ENCODE assay signal across 12 cellular contexts in the genomic region with DNA sequence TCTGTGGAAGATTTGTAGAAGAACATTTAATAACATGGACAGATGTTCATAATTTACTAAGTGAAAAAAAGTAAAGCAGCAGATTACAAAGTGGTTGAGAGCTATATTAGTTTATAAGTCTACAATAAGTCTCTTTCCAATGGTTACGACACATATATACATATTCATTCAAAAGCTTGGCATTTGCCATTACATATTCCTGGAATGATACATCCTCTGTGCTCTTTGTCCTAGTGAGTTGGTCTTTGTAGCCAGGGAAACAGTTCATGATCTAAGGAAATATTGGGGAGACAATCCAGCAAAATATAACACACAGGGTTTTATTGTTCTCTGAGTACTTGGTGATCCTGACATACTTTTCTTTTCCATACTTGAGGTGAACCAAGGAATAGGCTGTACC. TPM values are rescaled to one million over a fixed set of nuclear protein-coding genes. Genes with fewer than 3 reads are reported as not detected.
DNase-seq lines count a peak whose midpoint lies in the region; TF ChIP-seq lines count a peak whose summit lies in the region.
"Had no signal": no experiment of that assay in that cellular context is flagged by ENCODE, and none has a peak within 500 bp of the region (broad histone marks: within the 10 kb centered on the region; RNA-seq: fewer than 3 reads in every experiment).

No MANE protein-coding gene starts in this region.

- H3K27ac ChIP-seq in subcutaneous abdominal adipose tissue (ENCODE audit: low read depth, low read length) (peak overlapping the region; percentile 87), dorsolateral prefrontal cortex (no peak overlapping the region)
- H3K27ac ChIP-seq: BLaER1 treated with 17β-estradiol and CSF1 and Interleukin-3, amounts not matched to agents 10 nM and 100 nM had no signal

- H3K9ac ChIP-seq in subcutaneous abdominal adipose tissue (ENCODE audit: low read length in 5 of 5) = peak overlapping the region in 1 of 5 donors; percentile 42
- H3K9ac ChIP-seq: BLaER1 treated with 17β-estradiol and CSF1 and Interleukin-3, amounts not matched to agents 10 nM and 100 nM had no signal

- H3K4me3 ChIP-seq in fibroblast of pulmonary artery (replicated peaks; ENCODE audit: low read depth, low read length) (no peak overlapping the region), subcutaneous abdominal adipose tissue (ENCODE audit: low read depth in 1 of 5, low read length in 5 of 5) (no peak overlapping the region), dorsolateral prefrontal cortex (no peak overlapping the region)
- H3K4me3 ChIP-seq: BLaER1 treated with 17β-estradiol and CSF1 and Interleukin-3, amounts not matched to agents 10 nM and 100 nM had no signal

- TF ChIP-seq CTCF in fibroblast of pulmonary artery (IDR thresholded peaks at IDR 0.05; ENCODE audit: low read length, missing control alignments) = no peak
- no peak for TF ChIP-seq CTCF in dorsolateral prefrontal cortex (IDR thresholded peaks at IDR 0.05 in 54 of 56, conservative IDR thresholded peaks at IDR 0.05 in 2 of 56; ENCODE audit: low read depth in 1 of 56, partially characterized antibody in 56 of 56)

- peak; percentile 75 for DNase-seq in HCEC 1CT
- peak; percentile 16 for DNase-seq in amniotic epithelial cell (ENCODE audit: low read depth)
- peak; percentile 45 for DNase-seq in fibroblast of pulmonary artery (ENCODE audit: low read depth)
- no peak for DNase-seq in NCI-H526 treated with DMSO at 0.1 percent for 48 hours (lab: John Stamatoyannopoulos, UW)
- DNase-seq in dorsolateral prefrontal cortex = no peak
- no peak for DNase-seq in central memory CD4-positive, alpha-beta T cell
- DNase-seq: NCI-H1417, NCI-H1930, NCI-H2171 treated with DMSO at 0.1 percent for 48 hours, NCI-H510A had no signal

- H3K4me1 ChIP-seq in subcutaneous abdominal adipose tissue (ENCODE audit: control insufficient read depth in 5 of 5, insufficient read depth in 5 of 5, low read length in 5 of 5) = peaks cover 0 to 23% (median 5%) of the 10 kb centered on the region in 5 donors

- no peaks in the 10 kb centered on the region for H3K27me3 ChIP-seq in subcutaneous abdominal adipose tissue (ENCODE audit: control insufficient read depth in 5 of 5, insufficient read depth in 4 of 5, low read length in 5 of 5)
- H3K27me3 ChIP-seq in dorsolateral prefrontal cortex = no peaks in the 10 kb centered on the region
- H3K27me3 ChIP-seq: BLaER1 treated with 17β-estradiol and CSF1 and Interleukin-3, amounts not matched to agents 10 nM and 100 nM had no signal

- intact Hi-C loops in dorsolateral prefrontal cortex (cut with DNase I) = no loop called here

- no peaks in the 10 kb centered on the region for H3K9me3 ChIP-seq in subcutaneous abdominal adipose tissue (ENCODE audit: control insufficient read depth in 5 of 5, low read length in 5 of 5)
- H3K9me3 ChIP-seq: BLaER1 treated with 17β-estradiol and CSF1 and Interleukin-3, amounts not matched to agents 10 nM and 100 nM had no signal

- H3K36me3 ChIP-seq in subcutaneous abdominal adipose tissue (ENCODE audit: control insufficient read depth in 5 of 5, insufficient read depth in 5 of 5, low read length in 5 of 5) = no peaks in the 10 kb centered on the region
- H3K36me3 ChIP-seq: BLaER1 treated with 17β-estradiol and CSF1 and Interleukin-3, amounts not matched to agents 10 nM and 100 nM had no signal

RNA-seq across cellular contexts. Expression of a gene that starts 32.5 kb away (rescaled TPM):
- total RNA-seq in dorsolateral prefrontal cortex = 10 to 100 TPM; 32.1 to 71.5 (median 47.1) TPM

Comparison
In these comparisons a context has a peak if more than half of its experiments do, and no peak if none do; other contexts are left out.
1. DNase-seq: peak in HCEC 1CT (single experiment), amniotic epithelial cell (single experiment) and fibroblast of pulmonary artery (single experiment); none in NCI-H526 treated with DMSO at 0.1 percent for 48 hours (single experiment), dorsolateral prefrontal cortex (0 of 10) and central memory CD4-positive, alpha-beta T cell (single experiment).